17 cellular contexts compared by ENCODE assay signal in genomic region chr3:150636258-150636657, GRCh38. TPM values are rescaled to one million over a fixed set of nuclear protein-coding genes. Genes with fewer than 3 reads are reported as not detected.
A peak's percentile ranks its signal among the peaks of the same experiment; 100 is the strongest.
DNase-seq lines count a peak whose midpoint lies in the region; ATAC-seq and TF ChIP-seq lines count a peak whose summit lies in the region.
"Had no signal": no experiment of that assay in that cellular context is flagged by ENCODE, and none has a peak within 500 bp of the region (broad histone marks: within the 10 kb centered on the region; RNA-seq: fewer than 3 reads in every experiment).

No MANE protein-coding gene starts in this region.

- H3K27me3 ChIP-seq in CD4-positive, CD25-positive, alpha-beta regulatory T cell (ENCODE audit: control insufficient read depth, insufficient read depth, low read length): no peaks in the 10 kb centered on the region
- H3K27me3 ChIP-seq in CD4-positive, alpha-beta T cell (ENCODE audit: control insufficient read depth, insufficient read depth, low read length): no peaks in the 10 kb centered on the region
- H3K27me3 ChIP-seq in naive thymus-derived CD4-positive, alpha-beta T cell (ENCODE audit: control insufficient read depth in 2 of 2, insufficient read depth in 2 of 2, low read length in 2 of 2): no peaks in the 10 kb centered on the region

- H3K4me3 ChIP-seq in CD4-positive, CD25-positive, alpha-beta regulatory T cell (ENCODE audit: low read depth, low read length): peak overlapping the region; percentile 58
- no peak overlapping the region for H3K4me3 ChIP-seq in naive thymus-derived CD4-positive, alpha-beta T cell (ENCODE audit: low read length)

- peaks cover 26 to 31% (median 28%) of the 10 kb centered on the region in 4 donors for H3K4me1 Mint-ChIP-seq in CD4-positive, CD25-positive, alpha-beta regulatory T cell
- H3K4me1 Mint-ChIP-seq in CD4-positive, alpha-beta T cell (ENCODE audit: low read depth): peaks cover 31% of the 10 kb centered on the region
- peaks cover 35% of the 10 kb centered on the region for H3K4me1 Mint-ChIP-seq in T-helper 17 cell
- H3K4me1 Mint-ChIP-seq in naive thymus-derived CD4-positive, alpha-beta T cell: peaks cover 10 to 34% (median 27%) of the 10 kb centered on the region in 7 donors
- peaks cover 30% of the 10 kb centered on the region for H3K4me1 Mint-ChIP-seq in stimulated activated naive CD8-positive, alpha-beta T cell treated with anti-CD3 and anti-CD28 coated beads, Interleukin-15, amount 100 ng/mL, for 72 hours

- H3K36me3 ChIP-seq in CD4-positive, CD25-positive, alpha-beta regulatory T cell (ENCODE audit: control insufficient read depth, insufficient read depth, low read length): no peaks in the 10 kb centered on the region
- H3K36me3 ChIP-seq in naive thymus-derived CD4-positive, alpha-beta T cell (ENCODE audit: control insufficient read depth in 2 of 3, insufficient read depth in 3 of 3, low read length in 3 of 3): no peaks in the 10 kb centered on the region

- no peak for ATAC-seq in CD4-positive, CD25-positive, alpha-beta regulatory T cell (ENCODE audit: low read depth in 2 of 2)
- no peak for ATAC-seq in CD4-positive, alpha-beta T cell (ENCODE audit: poor library complexity)
- no peak for ATAC-seq in T-helper 17 cell
- ATAC-seq in naive thymus-derived CD4-positive, alpha-beta T cell: peak; percentile 19
- ATAC-seq in stimulated activated naive CD8-positive, alpha-beta T cell treated with anti-CD3 and anti-CD28 coated beads, Interleukin-15, amount 100 ng/mL, for 72 hours: no peak
- ATAC-seq: PC-3 had no signal

- H3K27ac ChIP-seq in CD4-positive, CD25-positive, alpha-beta regulatory T cell (ENCODE audit: insufficient read depth, low read length, poor library complexity, severe bottlenecking): peak overlapping the region; percentile 57
- no peak overlapping the region for H3K27ac ChIP-seq in CD4-positive, alpha-beta T cell (ENCODE audit: low read depth, low read length)
- H3K27ac ChIP-seq in naive thymus-derived CD4-positive, alpha-beta T cell (ENCODE audit: low read depth, low read length): no peak overlapping the region
- H3K27ac ChIP-seq: HL-60 had no signal

- intact Hi-C loops in CD4-positive, alpha-beta T cell (cut with DNase I, micrococcal nuclease): no loop called here
- intact Hi-C loops in naive thymus-derived CD4-positive, alpha-beta T cell (cut with micrococcal nuclease): loop anchor here in 1 of 2 donors (2.0 to 10.0 kb wide), 3 partner anchors 13 to 229 kb away; partner anchors contain the start of gene SELENOT

- peak overlapping the region; percentile 79 to 91 (median 91) for H3K27ac Mint-ChIP-seq in CD4-positive, CD25-positive, alpha-beta regulatory T cell
- peak overlapping the region; percentile 40 for H3K27ac Mint-ChIP-seq in CD4-positive, alpha-beta T cell
- peak overlapping the region; percentile 95 for H3K27ac Mint-ChIP-seq in T-helper 17 cell
- H3K27ac Mint-ChIP-seq in naive thymus-derived CD4-positive, alpha-beta T cell: peak overlapping the region in 5 of 9 donors; percentile 12 to 81 (median 66)
- no peak overlapping the region for H3K27ac Mint-ChIP-seq in stimulated activated naive CD8-positive, alpha-beta T cell treated with anti-CD3 and anti-CD28 coated beads, Interleukin-15, amount 100 ng/mL, for 72 hours

- no peak for TF ChIP-seq CTCF in CD4-positive, alpha-beta T cell (IDR thresholded peaks at IDR 0.05)

- H3K4me1 ChIP-seq in CD4-positive, CD25-positive, alpha-beta regulatory T cell (ENCODE audit: control insufficient read depth, insufficient read depth, low read length, poor library complexity, severe bottlenecking): peaks cover 19% of the 10 kb centered on the region
- peaks cover 12 to 13% of the 10 kb centered on the region in 2 donors for H3K4me1 ChIP-seq in naive thymus-derived CD4-positive, alpha-beta T cell (ENCODE audit: control insufficient read depth in 2 of 2, insufficient read depth in 2 of 2, low read length in 2 of 2)

- POLR2A ChIA-PET in CD4-positive, alpha-beta T cell (lab: Charles Lee): interaction anchor here (1.2 to 1.9 kb wide), 2 partner anchors 90 to 126 kb away, joined by 3 to 7 read pairs; partner anchors contain the start of genes EIF2A, SERP1 and SIAH2
- POLR2A ChIA-PET in naive thymus-derived CD4-positive, alpha-beta T cell (lab: Charles Lee): interaction anchor here (1.5 kb wide), 1 partner anchor 90 kb away, joined by 13 read pairs; the partner anchor contains the start of genes EIF2A and SERP1

- H3K36me3 Mint-ChIP-seq in CD4-positive, CD25-positive, alpha-beta regulatory T cell: no peaks in the 10 kb centered on the region
- H3K36me3 Mint-ChIP-seq in CD4-positive, alpha-beta T cell (ENCODE audit: low read depth): no peaks in the 10 kb centered on the region
- H3K36me3 Mint-ChIP-seq in T-helper 17 cell (ENCODE audit: low read depth): no peaks in the 10 kb centered on the region
- peaks cover 0 to 5% (median 4%) of the 10 kb centered on the region in 5 donors for H3K36me3 Mint-ChIP-seq in naive thymus-derived CD4-positive, alpha-beta T cell

- H3K4me3 Mint-ChIP-seq in CD4-positive, CD25-positive, alpha-beta regulatory T cell: peak overlapping the region in 3 of 4 donors; percentile 26 to 69 (median 36)
- no peak overlapping the region for H3K4me3 Mint-ChIP-seq in CD4-positive, alpha-beta T cell
- H3K4me3 Mint-ChIP-seq in T-helper 17 cell: peak overlapping the region; percentile 78
- H3K4me3 Mint-ChIP-seq in naive thymus-derived CD4-positive, alpha-beta T cell: peak overlapping the region in 2 of 10 donors; percentile 22 to 46
- H3K4me3 Mint-ChIP-seq in stimulated activated naive CD8-positive, alpha-beta T cell treated with anti-CD3 and anti-CD28 coated beads, Interleukin-15, amount 100 ng/mL, for 72 hours: no peak overlapping the region

- no peaks in the 10 kb centered on the region for H3K9me3 ChIP-seq in CD4-positive, CD25-positive, alpha-beta regulatory T cell (ENCODE audit: control insufficient read depth in 2 of 2, low read length in 2 of 2)
- H3K9me3 ChIP-seq in CD4-positive, alpha-beta T cell (ENCODE audit: control insufficient read depth, low read length): no peaks in the 10 kb centered on the region
- H3K9me3 ChIP-seq in T-helper 17 cell (ENCODE audit: control insufficient read depth, low read length, poor library complexity, severe bottlenecking): no peaks in the 10 kb centered on the region
- no peaks in the 10 kb centered on the region for H3K9me3 ChIP-seq in naive thymus-derived CD4-positive, alpha-beta T cell (ENCODE audit: control insufficient read depth in 2 of 3, low read length in 3 of 3)

- CTCF ChIA-PET in CD4-positive, alpha-beta T cell (lab: Charles Lee): no interaction called here
- CTCF ChIA-PET in naive thymus-derived CD4-positive, alpha-beta T cell (lab: Charles Lee): no interaction called here

- no peaks in the 10 kb centered on the region for H3K9me3 Mint-ChIP-seq in CD4-positive, CD25-positive, alpha-beta regulatory T cell
- H3K9me3 Mint-ChIP-seq in CD4-positive, alpha-beta T cell: no peaks in the 10 kb centered on the region
- H3K9me3 Mint-ChIP-seq in naive thymus-derived CD4-positive, alpha-beta T cell: no peaks in the 10 kb centered on the region
- H3K9me3 Mint-ChIP-seq in stimulated activated naive CD8-positive, alpha-beta T cell treated with anti-CD3 and anti-CD28 coated beads, Interleukin-15, amount 100 ng/mL, for 72 hours: no peaks in the 10 kb centered on the region

- no peaks in the 10 kb centered on the region for H3K27me3 Mint-ChIP-seq in CD4-positive, CD25-positive, alpha-beta regulatory T cell
- H3K27me3 Mint-ChIP-seq in CD4-positive, alpha-beta T cell: no peaks in the 10 kb centered on the region
- no peaks in the 10 kb centered on the region for H3K27me3 Mint-ChIP-seq in T-helper 17 cell
- peaks cover 0 to under 1% (median 0%) of the 10 kb centered on the region in 5 donors for H3K27me3 Mint-ChIP-seq in naive thymus-derived CD4-positive, alpha-beta T cell
- no peaks in the 10 kb centered on the region for H3K27me3 Mint-ChIP-seq in stimulated activated naive CD8-positive, alpha-beta T cell treated with anti-CD3 and anti-CD28 coated beads, Interleukin-15, amount 100 ng/mL, for 72 hours

- no peak for DNase-seq in CD4-positive, CD25-positive, alpha-beta regulatory T cell
- no peak for DNase-seq in CD4-positive, alpha-beta T cell
- no peak for DNase-seq in T-helper 17 cell
- no peak for DNase-seq in naive thymus-derived CD4-positive, alpha-beta T cell
- no peak for DNase-seq in midbrain (lab: John Stamatoyannopoulos, UW)
- DNase-seq in stimulated activated naive CD8-positive, alpha-beta T cell treated with anti-CD3 and anti-CD28 coated beads, Interleukin-15, amount 100 ng/mL, for 72 hours: no peak
- DNase-seq in NCI-H524 treated with DMSO at 0.1 percent for 48 hours (lab: John Stamatoyannopoulos, UW): no peak
- no peak for DNase-seq in SHP77 (lab: John Stamatoyannopoulos, UW)
- DNase-seq: DMS79 treated with DMSO at 0.1 percent for 48 hours, HCEC 1CT, NCI-H1417 treated with DMSO at 0.1 percent for 48 hours, NCI-H1930, NCI-H2171, NCI-H446 treated with DMSO at 0.1 percent for 48 hours, NCI-H82, PC-3 had no signal

RNA-seq across cellular contexts. Expression of gene SELENOT, which starts 33.1 kb away (rescaled TPM):
- total RNA-seq in CD4-positive, CD25-positive, alpha-beta regulatory T cell: 102 TPM
- polyA plus RNA-seq in CD4-positive, CD25-positive, alpha-beta regulatory T cell: 100 to 1,000 TPM; 301 to 418 (median 321) TPM
- total RNA-seq in CD4-positive, alpha-beta T cell: 100 to 1,000 TPM; 110 to 115 TPM
- 100 to 1,000 TPM in 1 of 2 donors, 10 to 100 TPM in 1; 85.2 to 104 TPM for total RNA-seq in T-helper 17 cell
- 100 to 1,000 TPM in 1 of 5 experiments, 10 to 100 TPM in 4; 51.3 to 104 (median 78.1) TPM for total RNA-seq in naive thymus-derived CD4-positive, alpha-beta T cell
- 100 to 1,000 TPM; 174 to 179 TPM for polyA plus RNA-seq in naive thymus-derived CD4-positive, alpha-beta T cell

Comparison
In these comparisons a context has a peak if more than half of its experiments do, and no peak if none do; other contexts are left out.
1. H3K27ac Mint-ChIP-seq: peak in CD4-positive, CD25-positive, alpha-beta regulatory T cell (3 of 3), CD4-positive, alpha-beta T cell (single experiment), T-helper 17 cell (single experiment) and naive thymus-derived CD4-positive, alpha-beta T cell (5 of 9); none in stimulated activated naive CD8-positive, alpha-beta T cell treated with anti-CD3 and anti-CD28 coated beads, Interleukin-15, amount 100 ng/mL, for 72 hours (0 of 2).
2. H3K4me3 Mint-ChIP-seq: peak in CD4-positive, CD25-positive, alpha-beta regulatory T cell (3 of 4) and T-helper 17 cell (single experiment); none in CD4-positive, alpha-beta T cell (single experiment) and stimulated activated naive CD8-positive, alpha-beta T cell treated with anti-CD3 and anti-CD28 coated beads, Interleukin-15, amount 100 ng/mL, for 72 hours (0 of 2).